Comparison of ENCODE assay signal across 15 cellular contexts in the genomic region with DNA sequence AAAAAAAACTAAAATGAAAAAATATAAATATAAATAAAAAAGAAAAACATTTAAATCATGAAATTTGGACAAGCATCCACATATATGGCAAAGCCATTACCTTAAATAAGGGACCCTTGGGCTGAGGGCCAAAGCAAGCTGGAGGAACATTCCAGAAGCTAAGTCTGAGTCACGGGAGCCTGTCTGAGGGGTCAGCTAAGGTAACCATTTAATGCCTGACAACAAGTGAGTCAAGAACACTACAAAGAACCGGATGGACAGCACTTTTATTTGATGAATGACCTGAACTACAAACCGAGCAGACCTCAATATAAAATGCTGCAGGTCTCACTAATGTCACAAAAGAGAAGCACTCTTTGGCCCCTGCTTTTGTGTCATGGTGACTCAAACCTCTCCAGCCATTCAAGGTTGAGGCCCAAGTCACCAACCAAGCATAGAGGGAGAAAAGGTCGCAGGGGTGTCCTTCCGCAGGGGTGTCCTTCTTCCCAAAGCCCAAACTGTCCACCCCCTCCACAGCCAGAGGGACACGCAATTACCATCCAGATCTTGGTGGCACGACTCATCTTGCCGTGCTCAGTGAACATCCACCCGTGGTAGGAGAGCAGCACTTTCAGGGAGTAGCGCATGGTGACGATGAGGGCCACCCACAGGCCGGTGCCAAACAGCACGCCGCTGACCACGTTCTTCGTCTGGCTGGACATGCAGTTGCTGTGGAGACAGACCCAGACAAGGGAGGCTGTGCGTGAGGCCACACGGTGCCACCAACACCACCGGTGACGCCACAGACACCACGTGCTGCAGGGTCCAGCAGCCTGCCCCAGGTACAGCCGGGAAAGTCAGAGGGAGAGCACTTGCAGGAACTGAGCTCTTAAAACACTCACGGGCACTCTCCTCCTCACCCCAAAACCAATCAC. TPM values are rescaled to one million over a fixed set of nuclear protein-coding genes. Genes with fewer than 3 reads are reported as not detected.
DNase-seq lines count a peak whose midpoint lies in the region; ATAC-seq, FAIRE-seq and TF ChIP-seq lines count a peak whose summit lies in the region.
"Had no signal": no experiment of that assay in that cellular context is flagged by ENCODE, and none has a peak within 500 bp of the region (broad histone marks: within the 10 kb centered on the region; RNA-seq: fewer than 3 reads in every experiment).

No MANE protein-coding gene starts in this region.

- TF ChIP-seq CTCF in fibroblast of villous mesenchyme (IDR thresholded peaks at IDR 0.05; ENCODE audit: insufficient read depth, low read depth, low read length) (no peak), thoracic aorta (IDR thresholded peaks at IDR 0.05) (no peak), GM13977 (IDR thresholded peaks at IDR 0.05; ENCODE audit: extremely low read depth, insufficient read depth, missing control alignments) (no peak)

- H3K27ac ChIP-seq in thoracic aorta: peak overlapping the region; percentile 19 to 22
- H3K27ac ChIP-seq: skin epidermis had no signal

- H3K4me1 ChIP-seq in thoracic aorta (ENCODE audit: control insufficient read depth in 1 of 2, low read depth in 2 of 2): peaks cover 0 to 26% of the 10 kb centered on the region in 2 donors

- peak; percentile 66 for ATAC-seq in thoracic aorta (ENCODE audit: insufficient number of reproducible peaks, low FRiP score, low read depth)
- ATAC-seq: left lobe of liver, natural killer cell had no signal

- no peak for TF ChIP-seq POLR2A in GM12891 (IDR thresholded peaks at IDR 0.05; ENCODE audit: low read depth, low read length)

- peaks cover 28% of the 10 kb centered on the region for H3K36me3 ChIP-seq in thoracic aorta

- FAIRE-seq in GM12891 (lab: Jason Lieb, UNC): peak; percentile 31

- H3K4me3 ChIP-seq in fibroblast of villous mesenchyme (ENCODE audit: low read depth, low read length): no peak overlapping the region
- H3K4me3 ChIP-seq in thoracic aorta: no peak overlapping the region
- H3K4me3 ChIP-seq: skin epidermis had no signal

- no peak for DNase-seq in GM12891 (ENCODE audit: insufficient read length, low spot score)
- DNase-seq in amniotic epithelial cell (ENCODE audit: low read depth): peak; percentile 81
- DNase-seq in fibroblast of villous mesenchyme (ENCODE audit: low read depth): peak; percentile 78
- DNase-seq in thoracic aorta (ENCODE audit: low spot score): no peak
- DNase-seq in anterior cingulate cortex (lab: John Stamatoyannopoulos, UW): no peak
- DNase-seq in GM13977 (ENCODE audit: low spot score): no peak
- DNase-seq in Ammon's horn (ENCODE audit: low spot score): no peak
- DNase-seq: activated CD4-positive, alpha-beta T cell treated with anti-CD3 and anti-CD28 coated beads, Interleukin-2, amount 50 U/mL, for 1 hour; activated gamma-delta T cell; Calu3; cortex of kidney; natural killer cell; T-helper 2 cell had no signal

- in situ Hi-C loops in GM13977 (cut with MboI; ENCODE audit: low pct_unique_long_range_greater_than_20kb, low sequenced_read_pairs, unreplicated experiment): no loop called here

- H3K9me3 ChIP-seq in thoracic aorta: no peaks in the 10 kb centered on the region

- no peaks in the 10 kb centered on the region for H3K27me3 ChIP-seq in thoracic aorta (replicated peaks; ENCODE audit: insufficient read depth)

TF ChIP-seq in GM12891, 5 proteins besides CTCF, POLR2A, EP300 and RAD21:
- TF ChIP-seq POU2F2 (IDR thresholded peaks at IDR 0.05; ENCODE audit: low read depth, low read length) (no peak), SPI1 (IDR thresholded peaks at IDR 0.05; ENCODE audit: low read depth, low read length) (no peak), PAX5 (IDR thresholded peaks at IDR 0.05; ENCODE audit: insufficient read depth, low read length, severe bottlenecking) (no peak), POLR2AphosphoS5 (IDR thresholded peaks at IDR 0.05; ENCODE audit: low read depth, low read length) (no peak), TAF1 (IDR thresholded peaks at IDR 0.05; ENCODE audit: low read depth, low read length) (no peak)

RNA-seq across cellular contexts. Expression of a gene that starts 34.5 kb away (rescaled TPM):
- polyA plus RNA-seq in GM12891 (2012; ENCODE audit: low read depth, missing spikeins): 2.4 TPM
- 28.7 and 39.7 TPM in 2 replicates for total RNA-seq in fibroblast of villous mesenchyme
- total RNA-seq in thoracic aorta: 10 to 100 TPM; 61.1 to 75.3 TPM

RNA-seq across cellular contexts. Expression of a gene that starts 55.9 kb away (rescaled TPM):
- 1.8 TPM for polyA plus RNA-seq in GM12891 (2012; ENCODE audit: low read depth, missing spikeins)
- total RNA-seq in fibroblast of villous mesenchyme (0.32 and 2.6 TPM in 2 replicates), thoracic aorta (1 to 10 TPM in 1 of 2 donors, not detected in 1; 2.8 TPM)

Comparison
In these comparisons a context has a peak if more than half of its experiments do, and no peak if none do; other contexts are left out.
1. DNase-seq: peak in amniotic epithelial cell (single experiment) and fibroblast of villous mesenchyme (single experiment); none in GM12891 (single experiment), thoracic aorta (single experiment), anterior cingulate cortex (0 of 58), GM13977 (single experiment) and Ammon's horn (single experiment).